ENCODE assay signal across 1 cellular context in the genomic region with DNA sequence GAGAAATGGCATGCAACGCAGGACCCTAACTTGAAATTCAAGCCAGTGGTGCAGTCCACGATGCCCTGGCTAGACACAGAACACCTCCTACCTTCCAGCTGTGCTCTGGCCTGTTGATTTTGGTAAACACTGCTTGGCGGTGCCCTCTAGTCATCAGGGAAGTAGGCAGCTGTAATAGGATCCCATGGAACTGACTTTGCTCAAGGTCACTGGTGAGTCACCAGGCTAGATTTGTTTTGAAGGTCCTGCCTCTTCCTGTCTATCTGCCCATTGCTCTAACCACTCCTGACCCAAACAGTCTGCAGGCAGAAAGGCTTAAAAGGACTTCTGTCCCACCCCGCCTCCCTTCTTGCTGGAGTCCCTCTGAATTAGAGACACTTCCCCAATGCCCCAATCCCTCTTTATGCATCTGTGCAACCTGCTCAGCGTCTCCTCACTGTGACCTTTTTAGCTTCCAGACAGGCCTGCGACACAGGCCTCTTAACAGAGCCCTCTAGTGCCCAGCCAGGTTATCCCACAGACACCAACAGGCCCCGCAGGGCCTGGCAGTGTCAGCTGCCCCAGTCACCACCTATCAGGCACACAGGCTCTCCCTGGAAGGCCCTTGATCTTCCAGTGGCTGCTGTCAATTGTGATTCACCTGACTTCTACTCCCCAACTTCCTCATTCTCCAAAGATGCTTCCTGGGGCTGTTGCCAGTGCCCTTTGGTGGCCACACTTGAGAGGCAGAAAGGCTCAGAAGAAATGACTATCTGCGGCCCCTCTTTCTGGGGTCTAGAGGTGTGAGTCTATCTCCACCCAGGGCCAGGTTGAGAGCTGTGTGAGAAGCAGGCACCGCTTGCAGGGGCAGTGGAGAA.
TF ChIP-seq lines count a peak whose summit lies in the region.

No MANE protein-coding gene starts in this region.

TF ChIP-seq in HepG2, 621 proteins besides CTCF, POLR2A, EP300 and RAD21 (continues in another document):
- TF ChIP-seq SRSF4 (IDR thresholded peaks at IDR 0.05; ENCODE audit: low read depth, low read length, poor library complexity, severe bottlenecking) (no peak), SSRP1 (CRISPR knock-in tag; IDR thresholded peaks at IDR 0.05) (no peak), NFKBIZ (CRISPR knock-in tag; IDR thresholded peaks at IDR 0.05) (peak; percentile 53; the same call in 1 of the 2 replicates), REPIN1 (CRISPR knock-in tag; IDR thresholded peaks at IDR 0.05; ENCODE audit: borderline replicate concordance, low read depth) (no peak; the same call in 1 of the 2 replicates), ZNF841 (CRISPR knock-in tag; IDR thresholded peaks at IDR 0.05; ENCODE audit: borderline replicate concordance) (no peak), HNRNPUL1 (IDR thresholded peaks at IDR 0.05; ENCODE audit: low read depth, low read length) (no peak), RXRA (CRISPR knock-in tag; IDR thresholded peaks at IDR 0.05) (peak; percentile 89), ZNF124 (CRISPR knock-in tag; IDR thresholded peaks at IDR 0.05) (peak; percentile 77), RXRB (CRISPR knock-in tag; IDR thresholded peaks at IDR 0.05; ENCODE audit: borderline replicate concordance) (peak; percentile 86), HNRNPH1 (optimal IDR thresholded peaks at IDR 0.05; ENCODE audit: low read depth, low read length) (no peak), ZNF672 (CRISPR knock-in tag; IDR thresholded peaks at IDR 0.05) (no peak), GTF2F1 (IDR thresholded peaks at IDR 0.05; ENCODE audit: low read length) (no peak), SRF (IDR thresholded peaks at IDR 0.05; ENCODE audit: low read depth, low read length) (no peak), GATAD2A (CRISPR knock-in tag; IDR thresholded peaks at IDR 0.05) (peak; percentile 93), ZEB1 (IDR thresholded peaks at IDR 0.05; ENCODE audit: insufficient replicate concordance, low read depth) (no peak), SIX1 (CRISPR knock-in tag; IDR thresholded peaks at IDR 0.05; ENCODE audit: borderline replicate concordance) (peak; percentile 99), SMAD1 (CRISPR knock-in tag; IDR thresholded peaks at IDR 0.05; ENCODE audit: borderline replicate concordance, low read depth) (no peak; the same call in 1 of the 2 replicates), ZNF605 (CRISPR knock-in tag; IDR thresholded peaks at IDR 0.05) (0 out of 2 replicates have a peak, but pooled peaks have one; percentile 2), ZNF292 (CRISPR knock-in tag; IDR thresholded peaks at IDR 0.05; ENCODE audit: borderline replicate concordance, low read depth) (peak; percentile 93), ZBTB20 (CRISPR knock-in tag; IDR thresholded peaks at IDR 0.05; ENCODE audit: borderline replicate concordance, low read depth) (peak; percentile 42; the same call in 1 of the 2 replicates), ZNF230 (CRISPR knock-in tag; IDR thresholded peaks at IDR 0.05) (0 out of 2 replicates have a peak, but pooled peaks have one; percentile 72), ZNF782 (CRISPR knock-in tag; IDR thresholded peaks at IDR 0.05; ENCODE audit: borderline replicate concordance) (peak; percentile 75; the same call in 1 of the 2 replicates), POLR2G (IDR thresholded peaks at IDR 0.05; ENCODE audit: low read depth, low read length) (peak; percentile 91), KDM5B (CRISPR knock-in tag; IDR thresholded peaks at IDR 0.05; ENCODE audit: borderline replicate concordance) (0 out of 2 replicates have a peak, but pooled peaks have one; percentile 22), CBFB (CRISPR knock-in tag; IDR thresholded peaks at IDR 0.05) (0 out of 2 replicates have a peak, but pooled peaks have one; percentile 32), MTA1 (CRISPR knock-in tag; IDR thresholded peaks at IDR 0.05; ENCODE audit: borderline replicate concordance) (peak; percentile 58; the same call in 1 of the 2 replicates), TBX3 (IDR thresholded peaks at IDR 0.05; ENCODE audit: borderline replicate concordance) (peak; percentile 42; the same call in 1 of the 2 replicates), ZNF724P (CRISPR knock-in tag; IDR thresholded peaks at IDR 0.05; ENCODE audit: borderline replicate concordance) (no peak), NAIF1 (CRISPR knock-in tag; IDR thresholded peaks at IDR 0.05; ENCODE audit: borderline replicate concordance) (no peak), TP53 (CRISPR knock-in tag; conservative IDR thresholded peaks at IDR 0.05) (no peak), CREB1 (IDR thresholded peaks at IDR 0.05) (peak; percentile 80), CREB1 (CRISPR knock-in tag; IDR thresholded peaks at IDR 0.05) (peak; percentile 71), GFI1 (CRISPR knock-in tag; IDR thresholded peaks at IDR 0.05; ENCODE audit: borderline replicate concordance) (peak; percentile 93), ZNF776 (CRISPR knock-in tag; IDR thresholded peaks at IDR 0.05) (no peak), ZNF496 (CRISPR knock-in tag; IDR thresholded peaks at IDR 0.05; ENCODE audit: insufficient replicate concordance) (no peak)
- TF ChIP-seq, protein P1, sequence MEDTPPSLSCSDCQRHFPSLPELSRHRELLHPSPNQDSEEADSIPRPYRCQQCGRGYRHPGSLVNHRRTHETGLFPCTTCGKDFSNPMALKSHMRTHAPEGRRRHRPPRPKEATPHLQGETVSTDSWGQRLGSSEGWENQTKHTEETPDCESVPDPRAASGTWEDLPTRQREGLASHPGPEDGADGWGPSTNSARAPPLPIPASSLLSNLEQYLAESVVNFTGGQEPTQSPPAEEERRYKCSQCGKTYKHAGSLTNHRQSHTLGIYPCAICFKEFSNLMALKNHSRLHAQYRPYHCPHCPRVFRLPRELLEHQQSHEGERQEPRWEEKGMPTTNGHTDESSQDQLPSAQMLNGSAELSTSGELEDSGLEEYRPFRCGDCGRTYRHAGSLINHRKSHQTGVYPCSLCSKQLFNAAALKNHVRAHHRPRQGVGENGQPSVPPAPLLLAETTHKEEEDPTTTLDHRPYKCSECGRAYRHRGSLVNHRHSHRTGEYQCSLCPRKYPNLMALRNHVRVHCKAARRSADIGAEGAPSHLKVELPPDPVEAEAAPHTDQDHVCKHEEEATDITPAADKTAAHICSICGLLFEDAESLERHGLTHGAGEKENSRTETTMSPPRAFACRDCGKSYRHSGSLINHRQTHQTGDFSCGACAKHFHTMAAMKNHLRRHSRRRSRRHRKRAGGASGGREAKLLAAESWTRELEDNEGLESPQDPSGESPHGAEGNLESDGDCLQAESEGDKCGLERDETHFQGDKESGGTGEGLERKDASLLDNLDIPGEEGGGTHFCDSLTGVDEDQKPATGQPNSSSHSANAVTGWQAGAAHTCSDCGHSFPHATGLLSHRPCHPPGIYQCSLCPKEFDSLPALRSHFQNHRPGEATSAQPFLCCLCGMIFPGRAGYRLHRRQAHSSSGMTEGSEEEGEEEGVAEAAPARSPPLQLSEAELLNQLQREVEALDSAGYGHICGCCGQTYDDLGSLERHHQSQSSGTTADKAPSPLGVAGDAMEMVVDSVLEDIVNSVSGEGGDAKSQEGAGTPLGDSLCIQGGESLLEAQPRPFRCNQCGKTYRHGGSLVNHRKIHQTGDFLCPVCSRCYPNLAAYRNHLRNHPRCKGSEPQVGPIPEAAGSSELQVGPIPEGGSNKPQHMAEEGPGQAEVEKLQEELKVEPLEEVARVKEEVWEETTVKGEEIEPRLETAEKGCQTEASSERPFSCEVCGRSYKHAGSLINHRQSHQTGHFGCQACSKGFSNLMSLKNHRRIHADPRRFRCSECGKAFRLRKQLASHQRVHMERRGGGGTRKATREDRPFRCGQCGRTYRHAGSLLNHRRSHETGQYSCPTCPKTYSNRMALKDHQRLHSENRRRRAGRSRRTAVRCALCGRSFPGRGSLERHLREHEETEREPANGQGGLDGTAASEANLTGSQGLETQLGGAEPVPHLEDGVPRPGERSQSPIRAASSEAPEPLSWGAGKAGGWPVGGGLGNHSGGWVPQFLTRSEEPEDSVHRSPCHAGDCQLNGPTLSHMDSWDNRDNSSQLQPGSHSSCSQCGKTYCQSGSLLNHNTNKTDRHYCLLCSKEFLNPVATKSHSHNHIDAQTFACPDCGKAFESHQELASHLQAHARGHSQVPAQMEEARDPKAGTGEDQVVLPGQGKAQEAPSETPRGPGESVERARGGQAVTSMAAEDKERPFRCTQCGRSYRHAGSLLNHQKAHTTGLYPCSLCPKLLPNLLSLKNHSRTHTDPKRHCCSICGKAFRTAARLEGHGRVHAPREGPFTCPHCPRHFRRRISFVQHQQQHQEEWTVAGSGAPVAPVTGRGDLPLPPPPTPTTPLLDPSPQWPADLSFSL (CRISPR knock-in tag; IDR thresholded peaks at IDR 0.05) = no peak
- TF ChIP-seq, protein P2, sequence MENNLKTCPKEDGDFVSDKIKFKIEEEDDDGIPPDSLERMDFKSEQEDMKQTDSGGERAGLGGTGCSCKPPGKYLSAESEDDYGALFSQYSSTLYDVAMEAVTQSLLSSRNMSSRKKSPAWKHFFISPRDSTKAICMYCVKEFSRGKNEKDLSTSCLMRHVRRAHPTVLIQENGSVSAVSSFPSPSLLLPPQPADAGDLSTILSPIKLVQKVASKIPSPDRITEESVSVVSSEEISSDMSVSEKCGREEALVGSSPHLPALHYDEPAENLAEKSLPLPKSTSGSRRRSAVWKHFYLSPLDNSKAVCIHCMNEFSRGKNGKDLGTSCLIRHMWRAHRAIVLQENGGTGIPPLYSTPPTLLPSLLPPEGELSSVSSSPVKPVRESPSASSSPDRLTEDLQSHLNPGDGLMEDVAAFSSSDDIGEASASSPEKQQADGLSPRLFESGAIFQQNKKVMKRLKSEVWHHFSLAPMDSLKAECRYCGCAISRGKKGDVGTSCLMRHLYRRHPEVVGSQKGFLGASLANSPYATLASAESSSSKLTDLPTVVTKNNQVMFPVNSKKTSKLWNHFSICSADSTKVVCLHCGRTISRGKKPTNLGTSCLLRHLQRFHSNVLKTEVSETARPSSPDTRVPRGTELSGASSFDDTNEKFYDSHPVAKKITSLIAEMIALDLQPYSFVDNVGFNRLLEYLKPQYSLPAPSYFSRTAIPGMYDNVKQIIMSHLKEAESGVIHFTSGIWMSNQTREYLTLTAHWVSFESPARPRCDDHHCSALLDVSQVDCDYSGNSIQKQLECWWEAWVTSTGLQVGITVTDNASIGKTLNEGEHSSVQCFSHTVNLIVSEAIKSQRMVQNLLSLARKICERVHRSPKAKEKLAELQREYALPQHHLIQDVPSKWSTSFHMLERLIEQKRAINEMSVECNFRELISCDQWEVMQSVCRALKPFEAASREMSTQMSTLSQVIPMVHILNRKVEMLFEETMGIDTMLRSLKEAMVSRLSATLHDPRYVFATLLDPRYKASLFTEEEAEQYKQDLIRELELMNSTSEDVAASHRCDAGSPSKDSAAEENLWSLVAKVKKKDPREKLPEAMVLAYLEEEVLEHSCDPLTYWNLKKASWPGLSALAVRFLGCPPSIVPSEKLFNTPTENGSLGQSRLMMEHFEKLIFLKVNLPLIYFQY (CRISPR knock-in tag; IDR thresholded peaks at IDR 0.05; ENCODE audit: borderline replicate concordance) = peak; percentile 87
- TF ChIP-seq, protein P3, sequence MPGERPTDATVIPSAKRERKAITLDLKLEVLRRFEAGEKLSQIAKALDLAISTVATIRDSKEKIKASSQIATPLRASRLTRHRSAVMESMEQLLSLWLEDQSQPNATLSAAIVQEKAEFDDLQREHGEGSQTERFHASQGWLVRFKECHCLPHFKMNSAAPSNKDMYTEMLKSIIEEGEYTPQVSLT (CRISPR knock-in tag; IDR thresholded peaks at IDR 0.05; ENCODE audit: borderline replicate concordance, low read depth) = no peak
- TF ChIP-seq, protein P4, sequence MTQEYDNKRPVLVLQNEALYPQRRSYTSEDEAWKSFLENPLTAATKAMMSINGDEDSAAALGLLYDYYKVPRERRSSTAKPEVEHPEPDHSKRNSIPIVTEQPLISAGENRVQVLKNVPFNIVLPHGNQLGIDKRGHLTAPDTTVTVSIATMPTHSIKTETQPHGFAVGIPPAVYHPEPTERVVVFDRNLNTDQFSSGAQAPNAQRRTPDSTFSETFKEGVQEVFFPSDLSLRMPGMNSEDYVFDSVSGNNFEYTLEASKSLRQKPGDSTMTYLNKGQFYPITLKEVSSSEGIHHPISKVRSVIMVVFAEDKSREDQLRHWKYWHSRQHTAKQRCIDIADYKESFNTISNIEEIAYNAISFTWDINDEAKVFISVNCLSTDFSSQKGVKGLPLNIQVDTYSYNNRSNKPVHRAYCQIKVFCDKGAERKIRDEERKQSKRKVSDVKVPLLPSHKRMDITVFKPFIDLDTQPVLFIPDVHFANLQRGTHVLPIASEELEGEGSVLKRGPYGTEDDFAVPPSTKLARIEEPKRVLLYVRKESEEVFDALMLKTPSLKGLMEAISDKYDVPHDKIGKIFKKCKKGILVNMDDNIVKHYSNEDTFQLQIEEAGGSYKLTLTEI (CRISPR knock-in tag; conservative IDR thresholded peaks at IDR 0.05) = no peak
- TF ChIP-seq, protein P5, sequence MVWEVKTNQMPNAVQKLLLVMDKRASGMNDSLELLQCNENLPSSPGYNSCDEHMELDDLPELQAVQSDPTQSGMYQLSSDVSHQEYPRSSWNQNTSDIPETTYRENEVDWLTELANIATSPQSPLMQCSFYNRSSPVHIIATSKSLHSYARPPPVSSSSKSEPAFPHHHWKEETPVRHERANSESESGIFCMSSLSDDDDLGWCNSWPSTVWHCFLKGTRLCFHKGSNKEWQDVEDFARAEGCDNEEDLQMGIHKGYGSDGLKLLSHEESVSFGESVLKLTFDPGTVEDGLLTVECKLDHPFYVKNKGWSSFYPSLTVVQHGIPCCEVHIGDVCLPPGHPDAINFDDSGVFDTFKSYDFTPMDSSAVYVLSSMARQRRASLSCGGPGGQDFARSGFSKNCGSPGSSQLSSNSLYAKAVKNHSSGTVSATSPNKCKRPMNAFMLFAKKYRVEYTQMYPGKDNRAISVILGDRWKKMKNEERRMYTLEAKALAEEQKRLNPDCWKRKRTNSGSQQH (CRISPR knock-in tag; IDR thresholded peaks at IDR 0.05; ENCODE audit: low read depth) = no peak
- TF ChIP-seq, protein P6, sequence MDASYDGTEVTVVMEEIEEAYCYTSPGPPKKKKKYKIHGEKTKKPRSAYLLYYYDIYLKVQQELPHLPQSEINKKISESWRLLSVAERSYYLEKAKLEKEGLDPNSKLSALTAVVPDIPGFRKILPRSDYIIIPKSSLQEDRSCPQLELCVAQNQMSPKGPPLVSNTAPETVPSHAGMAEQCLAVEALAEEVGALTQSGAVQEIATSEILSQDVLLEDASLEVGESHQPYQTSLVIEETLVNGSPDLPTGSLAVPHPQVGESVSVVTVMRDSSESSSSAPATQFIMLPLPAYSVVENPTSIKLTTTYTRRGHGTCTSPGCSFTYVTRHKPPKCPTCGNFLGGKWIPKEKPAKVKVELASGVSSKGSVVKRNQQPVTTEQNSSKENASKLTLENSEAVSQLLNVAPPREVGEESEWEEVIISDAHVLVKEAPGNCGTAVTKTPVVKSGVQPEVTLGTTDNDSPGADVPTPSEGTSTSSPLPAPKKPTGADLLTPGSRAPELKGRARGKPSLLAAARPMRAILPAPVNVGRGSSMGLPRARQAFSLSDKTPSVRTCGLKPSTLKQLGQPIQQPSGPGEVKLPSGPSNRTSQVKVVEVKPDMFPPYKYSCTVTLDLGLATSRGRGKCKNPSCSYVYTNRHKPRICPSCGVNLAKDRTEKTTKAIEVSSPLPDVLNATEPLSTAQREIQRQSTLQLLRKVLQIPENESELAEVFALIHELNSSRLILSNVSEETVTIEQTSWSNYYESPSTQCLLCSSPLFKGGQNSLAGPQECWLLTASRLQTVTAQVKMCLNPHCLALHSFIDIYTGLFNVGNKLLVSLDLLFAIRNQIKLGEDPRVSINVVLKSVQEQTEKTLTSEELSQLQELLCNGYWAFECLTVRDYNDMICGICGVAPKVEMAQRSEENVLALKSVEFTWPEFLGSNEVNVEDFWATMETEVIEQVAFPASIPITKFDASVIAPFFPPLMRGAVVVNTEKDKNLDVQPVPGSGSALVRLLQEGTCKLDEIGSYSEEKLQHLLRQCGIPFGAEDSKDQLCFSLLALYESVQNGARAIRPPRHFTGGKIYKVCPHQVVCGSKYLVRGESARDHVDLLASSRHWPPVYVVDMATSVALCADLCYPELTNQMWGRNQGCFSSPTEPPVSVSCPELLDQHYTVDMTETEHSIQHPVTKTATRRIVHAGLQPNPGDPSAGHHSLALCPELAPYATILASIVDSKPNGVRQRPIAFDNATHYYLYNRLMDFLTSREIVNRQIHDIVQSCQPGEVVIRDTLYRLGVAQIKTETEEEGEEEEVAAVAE (CRISPR knock-in tag; IDR thresholded peaks at IDR 0.05; ENCODE audit: borderline replicate concordance) = peak; percentile 44; the same call in 1 of the 2 replicates
